In genomic region chr12:51217968-51218606, GRCh38 we compare ENCODE assay signal across 1 cellular context.
A peak's percentile ranks its signal among the peaks of the same experiment; 100 is the strongest.
TF ChIP-seq lines count a peak whose summit lies in the region.

TSS of gene POU6F1 (minus strand) at chr12:51218062. CDS start at chr12:51206836, 11,226 bp downstream.

TF ChIP-seq in HepG2, 621 proteins besides CTCF, POLR2A, EP300 and RAD21 (continued from another document and continues in another):
- TF ChIP-seq ZNF512B (CRISPR knock-in tag; IDR thresholded peaks at IDR 0.05; ENCODE audit: borderline replicate concordance) (no peak), ZNF234 (CRISPR knock-in tag; conservative IDR thresholded peaks at IDR 0.05) (peak; percentile 56; the same call in 1 of the 2 replicates), ZNF710 (CRISPR knock-in tag; IDR thresholded peaks at IDR 0.05; ENCODE audit: borderline replicate concordance) (no peak), ZFP91 (CRISPR knock-in tag; IDR thresholded peaks at IDR 0.05; ENCODE audit: borderline replicate concordance) (peak; percentile 32; the same call in 1 of the 2 replicates), ZNF720 (CRISPR knock-in tag; IDR thresholded peaks at IDR 0.05) (no peak), ZNF674 (CRISPR knock-in tag; IDR thresholded peaks at IDR 0.05; ENCODE audit: low read depth) (peak; percentile 76; the same call in 1 of the 2 replicates), ZNF282 (IDR thresholded peaks at IDR 0.05; ENCODE audit: partially characterized antibody) (no peak), ZNF770 (CRISPR knock-in tag; IDR thresholded peaks at IDR 0.05) (no peak), SSRP1 (CRISPR knock-in tag; IDR thresholded peaks at IDR 0.05) (0 out of 2 replicates have a peak, but pooled peaks have one; percentile 61), ATF7 (IDR thresholded peaks at IDR 0.05) (no peak), ATF7 (CRISPR knock-in tag; IDR thresholded peaks at IDR 0.05) (no peak), ZNF660 (CRISPR knock-in tag; IDR thresholded peaks at IDR 0.05; ENCODE audit: borderline replicate concordance, low read depth) (no peak), ZNF263 (CRISPR knock-in tag; IDR thresholded peaks at IDR 0.05) (peak; percentile 41; the same call in 1 of the 2 replicates), ZBTB7B (CRISPR knock-in tag; IDR thresholded peaks at IDR 0.05) (peak; percentile 51; the same call in 1 of the 2 replicates), CHD4 (IDR thresholded peaks at IDR 0.05; ENCODE audit: borderline replicate concordance, low read length) (no peak), ZNF44 (CRISPR knock-in tag; IDR thresholded peaks at IDR 0.05) (no peak), MAZ (IDR thresholded peaks at IDR 0.05; ENCODE audit: borderline replicate concordance, low read depth, low read length) (peak; percentile 67; the same call in 1 of the 2 replicates), MAZ (CRISPR knock-in tag; IDR thresholded peaks at IDR 0.05; ENCODE audit: low read depth) (0 out of 2 replicates have a peak, but pooled peaks have one; percentile 26), SRF (IDR thresholded peaks at IDR 0.05; ENCODE audit: low read depth, low read length) (no peak), TAF1 (CRISPR knock-in tag; IDR thresholded peaks at IDR 0.05) (peak; percentile 37), ZSCAN25 (CRISPR knock-in tag; IDR thresholded peaks at IDR 0.05) (no peak), KDM2A (CRISPR knock-in tag; IDR thresholded peaks at IDR 0.05; ENCODE audit: borderline replicate concordance, low read depth) (peak; percentile 35; the same call in 1 of the 2 replicates), ZBTB26 (CRISPR knock-in tag; IDR thresholded peaks at IDR 0.05; ENCODE audit: borderline replicate concordance) (no peak), TOE1 (CRISPR knock-in tag; IDR thresholded peaks at IDR 0.05) (no peak), ZNF564 (CRISPR knock-in tag; IDR thresholded peaks at IDR 0.05) (no peak), ZNF337 (CRISPR knock-in tag; IDR thresholded peaks at IDR 0.05; ENCODE audit: borderline replicate concordance, low read depth) (no peak), RBM39 (IDR thresholded peaks at IDR 0.05; ENCODE audit: low read depth, low read length, poor library complexity, severe bottlenecking) (peak; percentile 8), BCL6 (CRISPR knock-in tag; IDR thresholded peaks at IDR 0.05) (peak; percentile 32; the same call in 1 of the 2 replicates), ZNF317 (CRISPR knock-in tag; IDR thresholded peaks at IDR 0.05) (0 out of 2 replicates have a peak, but pooled peaks have one; percentile 36), ZNF687 (CRISPR knock-in tag; IDR thresholded peaks at IDR 0.05) (peak; percentile 60), MLX (CRISPR knock-in tag; IDR thresholded peaks at IDR 0.05) (no peak), KDM6A (CRISPR knock-in tag; IDR thresholded peaks at IDR 0.05; ENCODE audit: low read depth) (no peak), MAX (IDR thresholded peaks at IDR 0.05) (peak; percentile 54), ZNF788 (CRISPR knock-in tag; IDR thresholded peaks at IDR 0.05; ENCODE audit: borderline replicate concordance) (no peak), ZFP90 (CRISPR knock-in tag; IDR thresholded peaks at IDR 0.05; ENCODE audit: borderline replicate concordance) (no peak), ZBTB33 (CRISPR knock-in tag; IDR thresholded peaks at IDR 0.05) (no peak), HDAC1 (CRISPR knock-in tag; IDR thresholded peaks at IDR 0.05) (0 out of 2 replicates have a peak, but pooled peaks have one; percentile 26), KLF15 (CRISPR knock-in tag; IDR thresholded peaks at IDR 0.05; ENCODE audit: borderline replicate concordance) (0 out of 2 replicates have a peak, but pooled peaks have one; percentile 12), ZNF580 (CRISPR knock-in tag; IDR thresholded peaks at IDR 0.05; ENCODE audit: borderline replicate concordance, low read depth) (0 out of 2 replicates have a peak, but pooled peaks have one; percentile 21), GTF2F1 (IDR thresholded peaks at IDR 0.05; ENCODE audit: low read length) (no peak), ZNF292 (CRISPR knock-in tag; IDR thresholded peaks at IDR 0.05; ENCODE audit: borderline replicate concordance, low read depth) (no peak), ZNF17 (CRISPR knock-in tag; IDR thresholded peaks at IDR 0.05) (no peak), BRD4 (CRISPR knock-in tag; IDR thresholded peaks at IDR 0.05) (peak; percentile 61; the same call in 1 of the 2 replicates), ZNF333 (CRISPR knock-in tag; IDR thresholded peaks at IDR 0.05; ENCODE audit: borderline replicate concordance) (no peak), PHF8 (CRISPR knock-in tag; IDR thresholded peaks at IDR 0.05) (peak; percentile 41)
